In genomic region chr7:113204415-113204814, GRCh38 we compare ENCODE assay signal across 32 cellular contexts.
"Had no signal": no experiment of that assay in that cellular context is flagged by ENCODE, and none has a peak within 500 bp of the region (broad histone marks: within the 10 kb centered on the region; RNA-seq: fewer than 3 reads in every experiment).

No MANE protein-coding gene starts in this region.

- H3K36me3 Mint-ChIP-seq: activated CD8-positive, alpha-beta memory T cell treated with anti-CD3 and anti-CD28 coated beads, Interleukin-2, amount 10 ng/mL, durations not matched to agents 7 days and 5 days; activated naive CD4-positive, alpha-beta T cell treated with anti-CD3 and anti-CD28 coated beads, Interleukin-2, amount 10 ng/mL, durations not matched to agents 7 days and 5 days; activated naive CD4-positive, alpha-beta T cell treated with anti-CD3 and anti-CD28 coated beads, Interleukin-2, amount 50 U/mL, for 24 hours; activated naive CD8-positive, alpha-beta T cell; activated naive CD8-positive, alpha-beta T cell treated with anti-CD3 and anti-CD28 coated beads, Interleukin-2, amount 10 ng/mL, durations not matched to agents 7 days and 5 days; brain had no signal

- H3K27me3 Mint-ChIP-seq: activated CD4-positive, alpha-beta T cell treated with anti-CD3 and anti-CD28 coated beads, Interleukin-2, amount 10 ng/mL, durations not matched to agents 7 days and 5 days; activated naive CD4-positive, alpha-beta T cell treated with anti-CD3 and anti-CD28 coated beads, Interleukin-2, amount 10 ng/mL, durations not matched to agents 7 days and 5 days; activated naive CD8-positive, alpha-beta T cell treated with anti-CD3 and anti-CD28 coated beads, Interleukin-2, amount 10 ng/mL, durations not matched to agents 7 days and 5 days; central memory CD8-positive, alpha-beta T cell had no signal

- H3K4me1 Mint-ChIP-seq: activated B cell treated with CpG ODN at 0.5 μM for 24 hours; activated CD4-positive, alpha-beta memory T cell treated with anti-CD3 and anti-CD28 coated beads, Interleukin-2, amount 10 ng/mL, durations not matched to agents 7 days and 5 days; activated CD4-positive, alpha-beta T cell treated with anti-CD3 and anti-CD28 coated beads for 36 hours; activated CD4-positive, alpha-beta T cell treated with anti-CD3 and anti-CD28 coated beads, Interleukin-2, amount 10 ng/mL, durations not matched to agents 7 days and 5 days; activated naive CD4-positive, alpha-beta T cell treated with anti-CD3 and anti-CD28 coated beads, Interleukin-2, amount 10 ng/mL, durations not matched to agents 7 days and 5 days; activated naive CD4-positive, alpha-beta T cell treated with anti-CD3 and anti-CD28 coated beads, Interleukin-2, amount 50 U/mL, for 24 hours; activated naive CD8-positive, alpha-beta T cell treated with anti-CD3 and anti-CD28 coated beads, Interleukin-2, amount 10 ng/mL, durations not matched to agents 7 days and 5 days; activated naive CD8-positive, alpha-beta T cell treated with anti-CD3 and anti-CD28 coated beads, Interleukin-2, amount 50 U/mL, for 24 hours; brain; central memory CD8-positive, alpha-beta T cell had no signal

- H3K4me3 ChIP-seq: ascending aorta, cardiac muscle cell had no signal

- H3K9me3 ChIP-seq: ascending aorta had no signal

- H3K27ac Mint-ChIP-seq: activated B cell treated with CpG ODN at 0.5 μM for 24 hours; activated CD4-positive, alpha-beta memory T cell treated with anti-CD3 and anti-CD28 coated beads, Interleukin-2, amount 10 ng/mL, durations not matched to agents 7 days and 5 days; activated CD4-positive, alpha-beta T cell treated with anti-CD3 and anti-CD28 coated beads for 36 hours; activated CD4-positive, alpha-beta T cell treated with anti-CD3 and anti-CD28 coated beads, Interleukin-2, amount 10 ng/mL, durations not matched to agents 7 days and 5 days; activated CD8-positive, alpha-beta memory T cell treated with anti-CD3 and anti-CD28 coated beads, Interleukin-2, amount 10 ng/mL, durations not matched to agents 7 days and 5 days; activated CD8-positive, alpha-beta T cell treated with anti-CD3 and anti-CD28 coated beads, Interleukin-2, amount 10 ng/mL, durations not matched to agents 7 days and 5 days; activated naive CD4-positive, alpha-beta T cell treated with anti-CD3 and anti-CD28 coated beads, Interleukin-2, amount 10 ng/mL, durations not matched to agents 7 days and 5 days; activated naive CD4-positive, alpha-beta T cell treated with anti-CD3 and anti-CD28 coated beads, Interleukin-2, amount 50 U/mL, for 24 hours; activated naive CD8-positive, alpha-beta T cell; activated naive CD8-positive, alpha-beta T cell treated with anti-CD3 and anti-CD28 coated beads, Interleukin-2, amount 10 ng/mL, durations not matched to agents 7 days and 5 days; activated naive CD8-positive, alpha-beta T cell treated with anti-CD3 and anti-CD28 coated beads, Interleukin-2, amount 50 U/mL, for 24 hours; activated T-cell treated with anti-CD3 and anti-CD28 coated beads, Interleukin-2, amount 50 U/mL, for 24 hours; activated T-helper 2 cell treated with anti-CD3 and anti-CD28 coated beads, Interferon-gamma antibody, Interleukin-2, Interleukin-4, amounts not matched to agents 10 μg/mL and 5 μg/mL and 100 μg/mL, durations not matched to agents 14 hours and 24 hours and 36 hours; brain; T-helper 2 cell treated with Interferon-gamma antibody and Interleukin-4, amounts not matched to agents 5 μg/mL and 100 μg/mL, for 36 hours had no signal

- H3K36me3 ChIP-seq: ascending aorta, cardiac muscle cell had no signal

- H3K4me3 Mint-ChIP-seq: activated B cell treated with CpG ODN at 0.5 μM for 24 hours; activated CD4-positive, alpha-beta memory T cell treated with anti-CD3 and anti-CD28 coated beads, Interleukin-2, amount 10 ng/mL, durations not matched to agents 7 days and 5 days; activated CD4-positive, alpha-beta T cell treated with anti-CD3 and anti-CD28 coated beads for 36 hours; activated CD4-positive, alpha-beta T cell treated with anti-CD3 and anti-CD28 coated beads, Interleukin-2, amount 10 ng/mL, durations not matched to agents 7 days and 5 days; activated CD8-positive, alpha-beta memory T cell treated with anti-CD3 and anti-CD28 coated beads, Interleukin-2, amount 10 ng/mL, durations not matched to agents 7 days and 5 days; activated CD8-positive, alpha-beta T cell treated with anti-CD3 and anti-CD28 coated beads, Interleukin-2, amount 10 ng/mL, durations not matched to agents 7 days and 5 days; activated naive CD4-positive, alpha-beta T cell treated with anti-CD3 and anti-CD28 coated beads, Interleukin-2, amount 10 ng/mL, durations not matched to agents 7 days and 5 days; activated naive CD4-positive, alpha-beta T cell treated with anti-CD3 and anti-CD28 coated beads, Interleukin-2, amount 50 U/mL, for 24 hours; activated naive CD8-positive, alpha-beta T cell; activated naive CD8-positive, alpha-beta T cell treated with anti-CD3 and anti-CD28 coated beads, Interleukin-2, amount 10 ng/mL, durations not matched to agents 7 days and 5 days; activated naive CD8-positive, alpha-beta T cell treated with anti-CD3 and anti-CD28 coated beads, Interleukin-2, amount 50 U/mL, for 24 hours; activated T-cell treated with anti-CD3 and anti-CD28 coated beads, Interleukin-2, amount 50 U/mL, for 24 hours; brain; central memory CD8-positive, alpha-beta T cell; T-helper 2 cell treated with Interferon-gamma antibody and Interleukin-4, amounts not matched to agents 5 μg/mL and 100 μg/mL, for 36 hours had no signal

- H3K27me3 ChIP-seq: ascending aorta, cardiac muscle cell had no signal

- ATAC-seq: activated CD4-positive, alpha-beta T cell treated with anti-CD3 and anti-CD28 coated beads for 36 hours; activated CD8-positive, alpha-beta memory T cell treated with anti-CD3 and anti-CD28 coated beads, Interleukin-2, amount 10 ng/mL, durations not matched to agents 7 days and 5 days; activated CD8-positive, alpha-beta T cell treated with anti-CD3 and anti-CD28 coated beads, Interleukin-2, amount 10 ng/mL, durations not matched to agents 7 days and 5 days; activated naive CD8-positive, alpha-beta T cell treated with anti-CD3 and anti-CD28 coated beads, Interleukin-2, amount 50 U/mL, for 24 hours had no signal

- H3K4me1 ChIP-seq: ascending aorta had no signal

- H3K9me3 Mint-ChIP-seq: activated B cell treated with CpG ODN at 0.5 μM for 24 hours; activated CD4-positive, alpha-beta memory T cell treated with anti-CD3 and anti-CD28 coated beads, Interleukin-2, amount 10 ng/mL, durations not matched to agents 7 days and 5 days; activated CD4-positive, alpha-beta T cell treated with anti-CD3 and anti-CD28 coated beads, Interleukin-2, amount 10 ng/mL, durations not matched to agents 7 days and 5 days; activated naive CD4-positive, alpha-beta T cell treated with anti-CD3 and anti-CD28 coated beads, Interleukin-2, amount 10 ng/mL, durations not matched to agents 7 days and 5 days; activated naive CD4-positive, alpha-beta T cell treated with anti-CD3 and anti-CD28 coated beads, Interleukin-2, amount 50 U/mL, for 24 hours; activated naive CD8-positive, alpha-beta T cell treated with anti-CD3 and anti-CD28 coated beads, Interleukin-2, amount 10 ng/mL, durations not matched to agents 7 days and 5 days; activated naive CD8-positive, alpha-beta T cell treated with anti-CD3 and anti-CD28 coated beads, Interleukin-2, amount 50 U/mL, for 24 hours; activated T-cell treated with anti-CD3 and anti-CD28 coated beads, Interleukin-2, amount 50 U/mL, for 24 hours; activated T-helper 2 cell treated with anti-CD3 and anti-CD28 coated beads, Interferon-gamma antibody, Interleukin-2, Interleukin-4, amounts not matched to agents 10 μg/mL and 5 μg/mL and 100 μg/mL, durations not matched to agents 14 hours and 24 hours and 36 hours; brain; central memory CD8-positive, alpha-beta T cell; T-helper 2 cell treated with Interferon-gamma antibody and Interleukin-4, amounts not matched to agents 5 μg/mL and 100 μg/mL, for 36 hours had no signal

- DNase-seq: activated B cell treated with CpG ODN at 0.5 μM for 24 hours; activated CD4-positive, alpha-beta memory T cell treated with anti-CD3 and anti-CD28 coated beads, Interleukin-2, amount 10 ng/mL, durations not matched to agents 7 days and 5 days; activated CD4-positive, alpha-beta T cell treated with anti-CD3 and anti-CD28 coated beads for 1 hour; activated CD4-positive, alpha-beta T cell treated with anti-CD3 and anti-CD28 coated beads for 36 hours; activated CD4-positive, alpha-beta T cell treated with anti-CD3 and anti-CD28 coated beads for 48 hours; activated CD4-positive, alpha-beta T cell treated with anti-CD3 and anti-CD28 coated beads, Interleukin-2, amount 10 ng/mL, durations not matched to agents 7 days and 5 days; activated CD4-positive, alpha-beta T cell treated with anti-CD3 and anti-CD28 coated beads, Interleukin-2, amount 50 U/mL, for 48 hours; activated CD8-positive, alpha-beta memory T cell treated with anti-CD3 and anti-CD28 coated beads for 24 hours; activated CD8-positive, alpha-beta memory T cell treated with anti-CD3 and anti-CD28 coated beads, Interleukin-2, amount 10 ng/mL, durations not matched to agents 7 days and 5 days; activated CD8-positive, alpha-beta memory T cell treated with anti-CD3 and anti-CD28 coated beads, Interleukin-2, amount 50 U/mL, for 48 hours; activated CD8-positive, alpha-beta T cell treated with anti-CD3 and anti-CD28 coated beads, Interleukin-2, amount 10 ng/mL, durations not matched to agents 7 days and 5 days; activated effector memory CD4-positive, alpha-beta T cell treated with Interleukin-2 at 50 U/mL for 16 hours; activated gamma-delta T cell; activated naive CD4-positive, alpha-beta T cell treated with anti-CD3 and anti-CD28 coated beads, Interleukin-2, amount 10 ng/mL, durations not matched to agents 7 days and 5 days; activated naive CD4-positive, alpha-beta T cell treated with Interleukin-2 at 50 U/mL for 16 hours; activated naive CD8-positive, alpha-beta T cell treated with anti-CD3 and anti-CD28 coated beads, Interleukin-2, amount 10 ng/mL, durations not matched to agents 7 days and 5 days; activated naive CD8-positive, alpha-beta T cell treated with anti-CD3 and anti-CD28 coated beads, Interleukin-2, amount 50 U/mL, for 24 hours; activated T-cell treated with anti-CD3 and anti-CD28 coated beads, Interleukin-2, amount 50 U/mL, for 24 hours; activated T-cell treated with anti-CD3 and anti-CD28 coated beads, Interleukin-2, amount 50 U/mL, for 48 hours; amygdala; anterior cingulate cortex; cerebellar nuclear complex; T-helper 2 cell; T-helper 9 cell had no signal
